In the genomic region with DNA sequence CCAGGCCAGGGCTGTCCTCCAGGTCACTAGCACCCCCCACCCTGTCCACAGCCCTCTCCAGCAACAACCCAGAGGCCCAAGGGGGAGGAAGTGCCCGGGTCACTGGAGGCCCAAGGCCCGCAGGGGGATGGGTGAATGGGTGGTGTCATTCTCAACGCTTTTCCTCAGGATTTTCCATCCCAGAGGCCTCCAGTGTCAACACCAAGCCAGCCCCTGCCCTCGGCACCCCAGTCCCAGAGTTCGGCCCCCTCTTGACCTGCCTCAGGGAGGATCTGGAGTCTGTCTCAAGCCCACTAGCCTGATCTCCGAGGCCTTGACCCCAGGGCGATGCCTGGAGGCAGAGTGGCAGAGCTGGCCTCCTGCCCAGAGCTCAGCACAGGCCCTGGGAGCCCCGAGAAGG, we compare ENCODE assay signal across 29 cellular contexts. TPM values are rescaled to one million over a fixed set of nuclear protein-coding genes. Genes with fewer than 3 reads are reported as not detected.
DNase-seq lines count a peak whose midpoint lies in the region; ATAC-seq, FAIRE-seq and TF ChIP-seq lines count a peak whose summit lies in the region.
"Had no signal": no experiment of that assay in that cellular context is flagged by ENCODE, and none has a peak within 500 bp of the region (broad histone marks: within the 10 kb centered on the region; RNA-seq: fewer than 3 reads in every experiment).

No MANE protein-coding gene starts in this region.

- WGBS in H1 (ENCODE audit: extremely low coverage in 1 of 2, insufficient coverage in 1 of 2, insufficient read length in 1 of 2, insufficient replicate concordance in 2 of 2, low coverage in 1 of 2, low lambda C conversion rate in 2 of 2, missing lambda C conversion rate in 1 of 2), 2 experiments = 91% methylated on average over 8 of the region's 8 CpGs; no CpG with 5 or more reads in 1 of the 2 experiments
- no CpG with 5 or more reads among the region's 8 CpGs for WGBS in neuronal stem cell (ENCODE audit: extremely low coverage in 2 of 2, insufficient read length in 2 of 2, insufficient replicate concordance in 1 of 2), 2 donors
- WGBS in mammary epithelial cell (ENCODE audit: low coverage, missing lambda C conversion rate) = 77% methylated on average over 8 of the region's 8 CpGs

- H2BK12ac ChIP-seq in H1 (ENCODE audit: low read depth, low read length) = no peak overlapping the region
- no peak overlapping the region for H2BK12ac ChIP-seq in neuronal stem cell (ENCODE audit: low read length)

- no peak for TF ChIP-seq CTCF in HEK293 (tag by site-specific recombination; IDR thresholded peaks at IDR 0.05)
- TF ChIP-seq CTCF in Panc1 (IDR thresholded peaks at IDR 0.05) = no peak
- no peak for TF ChIP-seq CTCF in H1 (IDR thresholded peaks at IDR 0.05; ENCODE audit: control extremely low read depth in 1 of 3, insufficient read depth in 1 of 3, low read depth in 1 of 3, low read length in 3 of 3)
- TF ChIP-seq CTCF in mammary epithelial cell (conservative IDR thresholded peaks at IDR 0.05 in 1 of 2, IDR thresholded peaks at IDR 0.05 in 1 of 2; ENCODE audit: extremely low read depth in 1 of 2, insufficient read depth in 1 of 2, low read depth in 1 of 2, low read length in 2 of 2) = no peak
- no peak for TF ChIP-seq CTCF in osteocyte (IDR thresholded peaks at IDR 0.05)

- H3K4me3 ChIP-seq in HEK293 (ENCODE audit: low read depth, low read length) (no peak overlapping the region), Panc1 (ENCODE audit: low read depth in 2 of 2, low read length in 2 of 2) (no peak overlapping the region), H1 (ENCODE audit: extremely low read depth in 1 of 4, insufficient read depth in 2 of 4, low read depth in 3 of 4, low read length in 4 of 4) (no peak overlapping the region), neuronal stem cell (ENCODE audit: low read length in 2 of 2) (no peak overlapping the region), mammary epithelial cell (replicated peaks in 1 of 3; ENCODE audit: insufficient read depth in 1 of 3, low read depth in 2 of 3, low read length in 3 of 3) (no peak overlapping the region)
- H3K4me3 ChIP-seq: GM23338, PC-9 had no signal

- peak overlapping the region; percentile 53 for H3K56ac ChIP-seq in H1 (replicated peaks; ENCODE audit: insufficient read length, low read depth, low read length)

- H4K8ac ChIP-seq in H1 (ENCODE audit: extremely low read depth, insufficient read depth, low read length) (no peak overlapping the region), neuronal stem cell (ENCODE audit: low read depth, low read length) (no peak overlapping the region)

- H3K4me1 ChIP-seq in HEK293 (ENCODE audit: control insufficient read depth, insufficient read depth, low read length) (no peaks in the 10 kb centered on the region), Panc1 (ENCODE audit: control insufficient read depth, insufficient read depth, low read length) (peaks cover 15% of the 10 kb centered on the region), H1 (replicated peaks in 1 of 4; ENCODE audit: control insufficient read depth in 3 of 4, insufficient read depth in 4 of 4, low read length in 3 of 4) (peaks cover 0 to 13% (median 6%) of the 10 kb centered on the region in 4 experiments; a peak in 5 of 7 replicates), neuronal stem cell (ENCODE audit: control insufficient read depth in 2 of 2, insufficient read depth in 1 of 2, low read depth in 1 of 2, low read length in 2 of 2) (peaks cover 2 to 4% of the 10 kb centered on the region in 2 donors), mammary epithelial cell (ENCODE audit: insufficient read depth, low read length) (peaks cover 12% of the 10 kb centered on the region)

- TF ChIP-seq POLR2A in H1 (IDR thresholded peaks at IDR 0.05; ENCODE audit: control extremely low read depth in 1 of 2, low read depth in 2 of 2, low read length in 2 of 2) = no peak

- H2BK5ac ChIP-seq in H1 (ENCODE audit: low read depth, low read length) = no peak overlapping the region
- H2BK5ac ChIP-seq in neuronal stem cell (ENCODE audit: low read length) = no peak overlapping the region

- no peak for FAIRE-seq in H1 (lab: Jason Lieb, UNC)
- FAIRE-seq: GM12891 had no signal

- H3K27me3 ChIP-seq in Panc1 (ENCODE audit: control insufficient read depth, insufficient read depth, low read length) (no peaks in the 10 kb centered on the region), H1 (replicated peaks in 1 of 4; ENCODE audit: control insufficient read depth in 3 of 4, extremely low read depth in 1 of 4, insufficient read depth in 3 of 4, low read length in 3 of 4) (no peaks in the 10 kb centered on the region), neuronal stem cell (ENCODE audit: control insufficient read depth in 3 of 3, insufficient read depth in 3 of 3, low read depth in 1 of 3, low read length in 3 of 3) (peaks cover 0 to 25% (median 0%) of the 10 kb centered on the region in 3 experiments), mammary epithelial cell (ENCODE audit: insufficient read depth, low read length) (no peaks in the 10 kb centered on the region)

- H4K91ac ChIP-seq in H1 (replicated peaks; ENCODE audit: insufficient read length, low read length) (no peak overlapping the region), neuronal stem cell (ENCODE audit: low read depth, low read length, poor library complexity) (no peak overlapping the region)

- H2AK5ac ChIP-seq in H1 (ENCODE audit: low read depth, low read length) (no peak overlapping the region), neuronal stem cell (ENCODE audit: low read depth, low read length) (no peak overlapping the region)

- H3K14ac ChIP-seq in H1 (ENCODE audit: insufficient read length) = no peak overlapping the region
- no peak overlapping the region for H3K14ac ChIP-seq in neuronal stem cell (ENCODE audit: low read length)

- H2BK15ac ChIP-seq in H1 (ENCODE audit: low read length) (no peak overlapping the region), neuronal stem cell (ENCODE audit: low read length) (peak overlapping the region; percentile 58)

- POLR2A ChIA-PET in HEK293 (lab: Yijun Ruan, JAX) (no interaction called here), Panc1 (lab: Charles Lee) (no interaction called here), H1 (lab: Charles Lee; ENCODE audit: partially characterized antibody) (interaction anchor here (1.0 to 1.4 kb wide), 2 partner anchors 9 to 11 kb away, joined by 4 to 8 read pairs; partner anchors contain the start of gene SLC25A34)

- no peak overlapping the region for H3K27ac Mint-ChIP-seq in osteocyte (ENCODE audit: unreplicated experiment)
- H3K27ac Mint-ChIP-seq: GM23338 had no signal

- H3K23ac ChIP-seq in H1 (ENCODE audit: insufficient read length) (no peak overlapping the region), neuronal stem cell (ENCODE audit: low read depth, low read length, poor library complexity) (no peak overlapping the region)

- ATAC-seq in Panc1 = no peak
- ATAC-seq: GM23338, HCT116 had no signal

- H2BK20ac ChIP-seq in H1 (ENCODE audit: low read length) = no peak overlapping the region

- peaks cover 49% of the 10 kb centered on the region for H3K4me1 Mint-ChIP-seq in osteocyte (ENCODE audit: unreplicated experiment)
- H3K4me1 Mint-ChIP-seq: CD4-positive, alpha-beta memory T cell had no signal

- no peak for TF ChIP-seq RAD21 in H1 (IDR thresholded peaks at IDR 0.05 in 1 of 2, conservative IDR thresholded peaks at IDR 0.05 in 1 of 2; ENCODE audit: low read depth in 2 of 2, low read length in 2 of 2)

- H3K4ac ChIP-seq in H1 (replicated peaks; ENCODE audit: insufficient read length, low read depth, low read length) (no peak overlapping the region), neuronal stem cell (ENCODE audit: low read length) (no peak overlapping the region)

- no peaks in the 10 kb centered on the region for H3K9me3 Mint-ChIP-seq in osteocyte (ENCODE audit: unreplicated experiment)
- H3K9me3 Mint-ChIP-seq: CD4-positive, alpha-beta memory T cell; GM23338 had no signal

- H3K4me2 ChIP-seq in H1 (ENCODE audit: insufficient read depth in 1 of 2, low read depth in 2 of 2, low read length in 2 of 2) = no peak overlapping the region
- H3K4me2 ChIP-seq in neuronal stem cell (ENCODE audit: insufficient read depth, low read length, poor library complexity, severe bottlenecking) = no peak overlapping the region
- no peak overlapping the region for H3K4me2 ChIP-seq in mammary epithelial cell (ENCODE audit: insufficient read depth, low read depth, low read length)
- H3K4me2 ChIP-seq: GM23338, PC-9 had no signal

- no peaks in the 10 kb centered on the region for H3K79me2 ChIP-seq in H1 (ENCODE audit: control insufficient read depth in 1 of 2, insufficient read depth in 2 of 2, low read length in 2 of 2)
- H3K79me2 ChIP-seq in mammary epithelial cell (ENCODE audit: insufficient read depth, low read length) = no peaks in the 10 kb centered on the region

- H3K27ac ChIP-seq in HEK293 (ENCODE audit: extremely low read depth, low read depth, low read length) (no peak overlapping the region), Panc1 (ENCODE audit: low read length) (peak overlapping the region; percentile 51; the same call in 1 of the 2 replicates), H1 (ENCODE audit: low read depth, low read length) (no peak overlapping the region), neuronal stem cell (replicated peaks; ENCODE audit: low read length) (no peak overlapping the region), mammary epithelial cell (ENCODE audit: insufficient read depth, low read depth, low read length) (no peak overlapping the region)
- H3K27ac ChIP-seq: PC-9 had no signal

- no peaks in the 10 kb centered on the region for H3K79me1 ChIP-seq in H1 (ENCODE audit: low read depth, low read length)
- peaks cover 2% of the 10 kb centered on the region for H3K79me1 ChIP-seq in neuronal stem cell (ENCODE audit: low read depth, low read length)

- DNase-seq in Panc1 (ENCODE audit: low read depth, low spot score) (no peak), H1 (ENCODE audit: low read depth in 1 of 2, low spot score in 2 of 2) (no peak), neuronal stem cell (ENCODE audit: low spot score) (no peak), mammary epithelial cell (no peak), osteocyte (ENCODE audit: extremely low spot score, unreplicated experiment) (no peak), HCEC 1CT (no peak)
- DNase-seq in activated naive CD4-positive, alpha-beta T cell treated with anti-CD3 and anti-CD28 coated beads, Interleukin-2, amount 50 U/mL, for 16 hours = no peak
- DNase-seq: C1 segment of cervical spinal cord; CD4-positive, alpha-beta memory T cell; COR-L47; DMS79; EL; GDM1; Karpas-422; NCI-H1092; NCI-H1417 treated with DMSO at 0.1 percent for 48 hours; NCI-H1694 treated with DMSO at 0.1 percent for 48 hours; NCI-H2081; NCI-H2227 treated with DMSO at 0.1 percent for 48 hours; NCI-H526 treated with DMSO at 0.1 percent for 48 hours; PC-9; RPMI8226; SHP77 treated with DMSO at 0.1 percent for 48 hours had no signal

- no peak overlapping the region for H4K5ac ChIP-seq in H1 (ENCODE audit: insufficient read length, low read depth, low read length)

- no peak overlapping the region for H2BK120ac ChIP-seq in H1 (replicated peaks; ENCODE audit: low read depth, low read length)
- no peak overlapping the region for H2BK120ac ChIP-seq in neuronal stem cell (ENCODE audit: low read depth, low read length)

- intact Hi-C loops in Panc1 (cut with micrococcal nuclease; ENCODE audit: unreplicated experiment) = loop anchor here (10.0 kb wide), 1 partner anchor 133 kb away; the partner anchor contains the start of gene DDI2
- intact Hi-C loops in mammary epithelial cell (cut with micrococcal nuclease) = no loop called here

- H3K36me3 Mint-ChIP-seq in osteocyte (ENCODE audit: unreplicated experiment) = no peaks in the 10 kb centered on the region
- H3K36me3 Mint-ChIP-seq: CD4-positive, alpha-beta memory T cell had no signal

- no peaks in the 10 kb centered on the region; the same call in 1 of the 2 replicates for H3K23me2 ChIP-seq in H1 (ENCODE audit: low read depth, low read length)

- H3K9ac ChIP-seq in H1 (replicated peaks in 1 of 4; ENCODE audit: extremely low read depth in 1 of 4, low read depth in 3 of 4, low read length in 3 of 4) (no peak overlapping the region), neuronal stem cell (ENCODE audit: low read depth, low read length, poor library complexity) (no peak overlapping the region), mammary epithelial cell (ENCODE audit: insufficient read depth, low read length) (no peak overlapping the region)

- H4K20me1 ChIP-seq in H1 (replicated peaks in 1 of 2; ENCODE audit: control insufficient read depth in 1 of 2, insufficient read depth in 2 of 2, low read length in 2 of 2) (no peaks in the 10 kb centered on the region), mammary epithelial cell (ENCODE audit: insufficient read depth, low read length) (no peaks in the 10 kb centered on the region)

- dilution Hi-C loops in mammary epithelial cell (cut with HindIII; ENCODE audit: low sequenced_read_pairs) = loop anchor here (25.0 kb wide), 1 partner anchor 310 kb away; the partner anchor contains the start of gene CTRC

- CTCF ChIA-PET in HEK293 (lab: Yijun Ruan, JAX) = no interaction called here
- CTCF ChIA-PET in Panc1 (lab: Charles Lee) = no interaction called here
- CTCF ChIA-PET in H1 (lab: Charles Lee; ENCODE audit: partially characterized antibody) = interaction anchor here (1.0 to 1.2 kb wide), 2 partner anchors 8 to 10 kb away, joined by 3 to 5 read pairs; no protein-coding TSS in a partner anchor
- CTCF ChIA-PET in mammary epithelial cell (lab: Charles Lee; ENCODE audit: low non-redundant PET) = no interaction called here

- no peaks in the 10 kb centered on the region for H3K27me3 Mint-ChIP-seq in osteocyte (ENCODE audit: unreplicated experiment)
- H3K27me3 Mint-ChIP-seq: CD4-positive, alpha-beta memory T cell had no signal

- no peaks in the 10 kb centered on the region for H3K36me3 ChIP-seq in HEK293 (ENCODE audit: control insufficient read depth in 2 of 2, insufficient read depth in 1 of 2, low read length in 2 of 2)
- no peaks in the 10 kb centered on the region for H3K36me3 ChIP-seq in Panc1 (ENCODE audit: control insufficient read depth, insufficient read depth, low read length)
- H3K36me3 ChIP-seq in H1 (ENCODE audit: control insufficient read depth in 2 of 4, insufficient read depth in 4 of 4, low read length in 3 of 4) = no peaks in the 10 kb centered on the region
- no peaks in the 10 kb centered on the region for H3K36me3 ChIP-seq in neuronal stem cell (replicated peaks in 1 of 2; ENCODE audit: control insufficient read depth in 2 of 2, insufficient read depth in 2 of 2, low read length in 2 of 2)
- H3K36me3 ChIP-seq in mammary epithelial cell (ENCODE audit: insufficient read depth, low read length) = no peaks in the 10 kb centered on the region

- BruUV-seq in Panc1 (replicated peaks; lab: Mats Ljungman, UMichigan) = no TSS peak
- BruUV-seq in mammary epithelial cell (replicated peaks; lab: Mats Ljungman, UMichigan) = no TSS peak

- H3K9me3 ChIP-seq in HEK293 (ENCODE audit: control insufficient read depth, insufficient read depth, low read depth, low read length) (no peaks in the 10 kb centered on the region), Panc1 (ENCODE audit: control insufficient read depth, insufficient read depth, low read depth, low read length) (no peaks in the 10 kb centered on the region), H1 (ENCODE audit: insufficient read depth in 2 of 2, low read depth in 1 of 2, low read length in 1 of 2) (no peaks in the 10 kb centered on the region), neuronal stem cell (replicated peaks in 1 of 2; ENCODE audit: control insufficient read depth in 2 of 2, insufficient read depth in 1 of 2, low read depth in 1 of 2, low read length in 2 of 2) (no peaks in the 10 kb centered on the region), mammary epithelial cell (replicated peaks; ENCODE audit: insufficient read depth, low read length) (no peaks in the 10 kb centered on the region)

- H3K18ac ChIP-seq in H1 (ENCODE audit: extremely low read depth, low read length) (no peak overlapping the region), neuronal stem cell (ENCODE audit: low read length) (no peak overlapping the region)

- no peak for TF ChIP-seq EP300 in H1 (IDR thresholded peaks at IDR 0.05; ENCODE audit: borderline replicate concordance in 1 of 2, low read depth in 2 of 2, low read length in 2 of 2)

- no peak overlapping the region for H3K4me3 Mint-ChIP-seq in osteocyte (ENCODE audit: unreplicated experiment)
- H3K4me3 Mint-ChIP-seq: CD4-positive, alpha-beta memory T cell; GM23338 had no signal

- H2AFZ ChIP-seq in H1 (ENCODE audit: low read length) (no peak overlapping the region), neuronal stem cell (ENCODE audit: low read length) (peak overlapping the region; percentile 19), mammary epithelial cell (ENCODE audit: low read depth, low read length) (no peak overlapping the region)
- H2AFZ ChIP-seq: GM23338, PC-9 had no signal

- in situ Hi-C loops in Panc1 (cut with HindIII; ENCODE audit: low pct_unique_long_range_greater_than_20kb, low sequenced_read_pairs) = no loop called here
- in situ Hi-C loops in mammary epithelial cell (cut with MboI; ENCODE audit: low sequenced_read_pairs in 2 of 2) = loop anchor here in 1 of 2 donors (10.0 kb wide), 1 partner anchor 153 kb away; no protein-coding TSS in a partner anchor

RNA-seq across cellular contexts. Expression of gene TMEM82, which starts 5.1 kb away (rescaled TPM):
- total RNA-seq in Panc1 (2021; ENCODE audit: unreplicated experiment) (not detected), mammary epithelial cell (not detected), osteocyte (not detected in 2 replicates)
- not detected for polyA plus RNA-seq in Panc1 (2012; ENCODE audit: insufficient read length)
- 0.21 and 0.32 TPM in 2 replicates for total RNA-seq in H1 (2021; fragmentation: NEBNext Ultra II Directional; extraction: Animal tissue kit (Norgen Biotek cat#: 25700))
- polyA plus RNA-seq in H1 (2011; rRNA removed) (2.1 and 3.5 TPM in 2 replicates), mammary epithelial cell (not detected)
- 1.5 TPM for polyA plus RNA-seq in H1 (2011; cell fraction: cytosol; rRNA removed)
- polyA plus RNA-seq in H1 (2011; cell fraction: nucleus; rRNA removed) = 2.0 TPM
- 0.46 to 1.7 TPM (median 1.1 TPM) in 4 replicates for polyA plus RNA-seq in H1 (2012, experiment 1 of 2)
- 0.91 TPM for polyA plus RNA-seq in H1 (2012, experiment 2 of 2)
- 0.73 TPM for polyA plus RNA-seq in H1 (2013, experiment 1 of 2)
- 0.66 TPM for polyA plus RNA-seq in H1 (2013, experiment 2 of 2)
- polyA minus RNA-seq in H1 (2011; rRNA and poly(A)+ RNA removed) = 0.19 and 0.61 TPM in 2 replicates
- 1.5 TPM for polyA minus RNA-seq in H1 (2011; cell fraction: cytosol; rRNA and poly(A)+ RNA removed)
- 1.1 TPM for polyA minus RNA-seq in H1 (2011; cell fraction: nucleus; rRNA and poly(A)+ RNA removed)
- not detected for polyA plus RNA-seq in neuronal stem cell (2013, experiment 1 of 2)
- not detected for polyA plus RNA-seq in neuronal stem cell (2013, experiment 2 of 2)
- polyA minus RNA-seq in mammary epithelial cell = not detected
- total RNA-seq: A673; CD4-positive, alpha-beta memory T cell; GM23338; NCI-H460; PC-9 had no signal
- polyA plus RNA-seq: CD4-positive, alpha-beta memory T cell had no signal

RNA-seq across cellular contexts. Expression of gene FBLIM1, which starts 11.2 kb away (rescaled TPM):
- total RNA-seq in Panc1 (2021; ENCODE audit: unreplicated experiment) (4.3 TPM), mammary epithelial cell (100 to 1,000 TPM; 196 to 351 TPM), osteocyte (149 and 156 TPM in 2 replicates)
- 3.6 TPM for polyA plus RNA-seq in Panc1 (2012; ENCODE audit: insufficient read length)
- 63.2 and 66.6 TPM in 2 replicates for total RNA-seq in H1 (2021; fragmentation: NEBNext Ultra II Directional; extraction: Animal tissue kit (Norgen Biotek cat#: 25700))
- polyA plus RNA-seq in H1 (2011; rRNA removed) (66.7 and 99.1 TPM in 2 replicates), mammary epithelial cell (141 TPM)
- 86.2 TPM for polyA plus RNA-seq in H1 (2011; cell fraction: cytosol; rRNA removed)
- 79.6 TPM for polyA plus RNA-seq in H1 (2011; cell fraction: nucleus; rRNA removed)
- polyA plus RNA-seq in H1 (2012, experiment 1 of 2) = 56.8 to 78.0 TPM (median 64.4 TPM) in 4 replicates
- 50.3 TPM for polyA plus RNA-seq in H1 (2012, experiment 2 of 2)
- 62.3 TPM for polyA plus RNA-seq in H1 (2013, experiment 1 of 2)
- polyA plus RNA-seq in H1 (2013, experiment 2 of 2) = 57.2 TPM
- polyA minus RNA-seq in H1 (2011; rRNA and poly(A)+ RNA removed) = 25.8 and 31.1 TPM in 2 replicates
- 34.8 TPM for polyA minus RNA-seq in H1 (2011; cell fraction: cytosol; rRNA and poly(A)+ RNA removed)
- 44.5 TPM for polyA minus RNA-seq in H1 (2011; cell fraction: nucleus; rRNA and poly(A)+ RNA removed)
- polyA plus RNA-seq in neuronal stem cell (2013, experiment 1 of 2) = 11.5 TPM
- 11.4 TPM for polyA plus RNA-seq in neuronal stem cell (2013, experiment 2 of 2)
- 123 TPM for polyA minus RNA-seq in mammary epithelial cell
- total RNA-seq: CD4-positive, alpha-beta memory T cell had no signal
- polyA plus RNA-seq: CD4-positive, alpha-beta memory T cell had no signal

RNA-seq across cellular contexts. Expression of gene SLC25A34, which starts 11.3 kb away (rescaled TPM):
- total RNA-seq in Panc1 (2021; ENCODE audit: unreplicated experiment) (0.64 TPM), mammary epithelial cell (under 1 TPM; 0.67 to 0.89 TPM), osteocyte (1.3 and 2.8 TPM in 2 replicates)
- polyA plus RNA-seq in Panc1 (2012; ENCODE audit: insufficient read length) = 0.24 TPM
- total RNA-seq in H1 (2021; fragmentation: NEBNext Ultra II Directional; extraction: Animal tissue kit (Norgen Biotek cat#: 25700)) = 0.48 and 0.50 TPM in 2 replicates
- polyA plus RNA-seq in H1 (2011; rRNA removed) (0.62 and 0.75 TPM in 2 replicates), mammary epithelial cell (0.39 TPM)
- 0.71 TPM for polyA plus RNA-seq in H1 (2011; cell fraction: cytosol; rRNA removed)
- 1.6 TPM for polyA plus RNA-seq in H1 (2011; cell fraction: nucleus; rRNA removed)
- 0.37 to 0.81 TPM (median 0.54 TPM) in 4 replicates for polyA plus RNA-seq in H1 (2012, experiment 1 of 2)
- polyA plus RNA-seq in H1 (2012, experiment 2 of 2) = 0.28 TPM
- 0.81 TPM for polyA plus RNA-seq in H1 (2013, experiment 1 of 2)
- polyA plus RNA-seq in H1 (2013, experiment 2 of 2) = 0.39 TPM
- polyA minus RNA-seq in H1 (2011; rRNA and poly(A)+ RNA removed) = 0.07 and 0.22 TPM in 2 replicates
- polyA minus RNA-seq in H1 (2011; cell fraction: cytosol; rRNA and poly(A)+ RNA removed) = not detected
- 0.70 TPM for polyA minus RNA-seq in H1 (2011; cell fraction: nucleus; rRNA and poly(A)+ RNA removed)
- polyA plus RNA-seq in neuronal stem cell (2013, experiment 1 of 2) = 0.33 TPM
- 0.32 TPM for polyA plus RNA-seq in neuronal stem cell (2013, experiment 2 of 2)
- polyA minus RNA-seq in mammary epithelial cell = not detected

Comparison
In these comparisons a context has a peak if more than half of its experiments do, and no peak if none do; other contexts are left out.
1. RNA of gene FBLIM1, which starts 11.2 kb away (total RNA-seq): 196 to 351 TPM in mammary epithelial cell, 149 to 156 TPM in osteocyte and 63.2 to 66.6 TPM in H1; 4.3 TPM in Panc1 (single experiment); every median in the first group is over 10 times any median in the second.